25 cellular contexts compared by ENCODE assay signal in the genomic region with DNA sequence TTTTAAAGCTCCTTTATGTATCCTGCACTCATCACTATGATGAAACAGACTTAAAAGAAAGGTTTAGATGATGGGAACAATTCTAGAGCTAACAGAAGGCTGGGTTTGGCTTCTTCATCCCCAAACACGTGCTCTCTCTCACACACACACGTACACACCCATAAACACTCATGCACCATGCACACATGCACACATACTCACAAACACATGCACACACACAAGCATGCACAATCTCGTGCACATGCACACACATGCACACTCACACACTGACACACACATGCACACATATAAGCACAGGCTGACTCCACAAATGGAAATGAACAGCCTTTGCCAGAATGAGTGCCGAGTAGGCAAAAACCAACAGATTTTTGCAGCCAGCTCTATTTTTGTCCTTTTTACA.
DNase-seq lines count a peak whose midpoint lies in the region; ATAC-seq, FAIRE-seq and TF ChIP-seq lines count a peak whose summit lies in the region.
"Had no signal": no experiment of that assay in that cellular context is flagged by ENCODE, and none has a peak within 500 bp of the region (broad histone marks: within the 10 kb centered on the region; RNA-seq: fewer than 3 reads in every experiment).

No MANE protein-coding gene starts in this region.

- FAIRE-seq in GM12878 (lab: Jason Lieb, UNC), result no peak
- FAIRE-seq: A549, D721Med, GM12892, GM19239, H54 had no signal

- H3K27me3 Mint-ChIP-seq in WTC11 (ENCODE audit: low read depth), result peaks cover 7% of the 10 kb centered on the region
- H3K27me3 Mint-ChIP-seq: CD4-positive, CD25-positive, alpha-beta regulatory T cell had no signal

- TF ChIP-seq CTCF in GM12878 (IDR thresholded peaks at IDR 0.05 in 2 of 3, conservative IDR thresholded peaks at IDR 0.05 in 1 of 3; ENCODE audit: control insufficient read depth in 2 of 3, extremely low read depth in 1 of 3, insufficient read depth in 1 of 3, low read depth in 3 of 3, low read length in 3 of 3) (no peak), WTC11 (IDR thresholded peaks at IDR 0.05) (no peak), BE2C (IDR thresholded peaks at IDR 0.05; ENCODE audit: low read depth, low read length) (no peak)

- in situ Hi-C loops in GM12878 (cut with MboI), result no loop called here

- H3K27me3 ChIP-seq in GM12878 (replicated peaks in 1 of 2; ENCODE audit: control insufficient read depth in 2 of 2, insufficient read depth in 2 of 2, low read length in 1 of 2) (no peaks in the 10 kb centered on the region), BE2C (no peaks in the 10 kb centered on the region)
- H3K27me3 ChIP-seq: BLaER1 had no signal

- no peaks in the 10 kb centered on the region for H3K79me2 ChIP-seq in GM12878 (ENCODE audit: control insufficient read depth, insufficient read depth, low read length)

- POLR2A ChIA-PET in GM12878 (lab: Charles Lee) (no interaction called here), WTC11 (lab: Charles Lee) (no interaction called here)

- 3% methylated on average over 4 of the region's 4 CpGs for WGBS in GM12878 (ENCODE audit: insufficient coverage, insufficient replicate concordance, low lambda C conversion rate, missing lambda C conversion rate)

- H3K4me2 ChIP-seq in GM12878 (ENCODE audit: control insufficient read depth, insufficient read depth), result no peak overlapping the region
- H3K4me2 ChIP-seq: A549, BLaER1, GM23338 had no signal

- no peak overlapping the region for H3K27ac ChIP-seq in GM12878 (ENCODE audit: control insufficient read depth, insufficient read depth)
- H3K27ac ChIP-seq: A549, BLaER1, C4-2B had no signal

- H3K9me3 ChIP-seq in GM12878 (replicated peaks; ENCODE audit: control insufficient read depth, insufficient read depth, low read length), result no peaks in the 10 kb centered on the region
- H3K9me3 ChIP-seq in BE2C, result no peaks in the 10 kb centered on the region
- H3K9me3 ChIP-seq: A549, HAP-1 had no signal

- peaks cover 86% of the 10 kb centered on the region for H3K9me3 Mint-ChIP-seq in WTC11

- H3K4me3 Mint-ChIP-seq in WTC11, result no peak overlapping the region
- H3K4me3 Mint-ChIP-seq: CD4-positive, CD25-positive, alpha-beta regulatory T cell; CD8-positive, alpha-beta T cell; GM23338 had no signal

- no peak overlapping the region for H3K27ac Mint-ChIP-seq in WTC11
- H3K27ac Mint-ChIP-seq: CD4-positive, CD25-positive, alpha-beta regulatory T cell; CD8-positive, alpha-beta T cell; GM23338 had no signal

- H3K4me1 ChIP-seq in GM12878 (ENCODE audit: control insufficient read depth, insufficient read depth, low read length), result no peaks in the 10 kb centered on the region
- H3K4me1 ChIP-seq in BE2C, result no peaks in the 10 kb centered on the region
- H3K4me1 ChIP-seq: A549, BLaER1, HAP-1 had no signal

- SMC1A ChIA-PET in GM12878 (lab: Charles Lee; ENCODE audit: uncharacterized antibody, unreplicated experiment), result no interaction called here

- no peak for ATAC-seq in GM12878
- no peak for ATAC-seq in HG03095 (IDR thresholded peaks at IDR 0.05; ENCODE audit: unreplicated experiment)
- ATAC-seq in WTC11, result no peak
- ATAC-seq: A549; CD8-positive, alpha-beta T cell; GM23338 had no signal

- peaks cover 79% of the 10 kb centered on the region for H3K36me3 Mint-ChIP-seq in WTC11
- H3K36me3 Mint-ChIP-seq: CD4-positive, CD25-positive, alpha-beta regulatory T cell; CD8-positive, alpha-beta T cell had no signal

- CTCF ChIA-PET in GM12878 (lab: Yijun Ruan, JAX), result no interaction called here
- CTCF ChIA-PET in WTC11 (lab: Charles Lee), result no interaction called here

- BruUV-seq in GM12878 (replicated peaks; lab: Mats Ljungman, UMichigan), result no TSS peak

- no peaks in the 10 kb centered on the region for H3K36me3 ChIP-seq in GM12878 (ENCODE audit: control insufficient read depth in 2 of 2, insufficient read depth in 2 of 2, low read length in 1 of 2)
- no peaks in the 10 kb centered on the region for H3K36me3 ChIP-seq in BE2C
- H3K36me3 ChIP-seq: BLaER1, HAP-1 had no signal

- no peak for TF ChIP-seq EP300 in GM12878 (IDR thresholded peaks at IDR 0.05; ENCODE audit: borderline replicate concordance in 1 of 2, control insufficient read depth in 1 of 2, low read depth in 2 of 2, low read length in 2 of 2)

- no peaks in the 10 kb centered on the region for H3K4me1 Mint-ChIP-seq in WTC11
- H3K4me1 Mint-ChIP-seq: CD4-positive, CD25-positive, alpha-beta regulatory T cell; GM23338 had no signal

- no peaks in the 10 kb centered on the region for H4K20me1 ChIP-seq in GM12878 (ENCODE audit: control insufficient read depth, insufficient read depth)
- H4K20me1 ChIP-seq: BLaER1 had no signal

- no peak overlapping the region for H3K9ac ChIP-seq in GM12878 (ENCODE audit: control insufficient read depth, insufficient read depth, low read length)
- H3K9ac ChIP-seq: BLaER1 had no signal

- RAD21 ChIA-PET in GM12878 (lab: Charles Lee; ENCODE audit: unreplicated experiment), result no interaction called here

- H2AFZ ChIP-seq in GM12878 (ENCODE audit: control insufficient read depth, low read depth, low read length), result no peak overlapping the region
- H2AFZ ChIP-seq: GM23338 had no signal

- no peak for TF ChIP-seq POLR2A in GM12878 (IDR thresholded peaks at IDR 0.05; ENCODE audit: low read depth, low read length)

- DNase-seq in Ammon's horn (ENCODE audit: low spot score) (peak; percentile 18), GM12878 (ENCODE audit: low read depth, low spot score) (no peak), inferior parietal cortex (ENCODE audit: extremely low spot score) (peak; percentile 42), superior temporal gyrus (ENCODE audit: extremely low spot score) (peak; percentile 54), WTC11 (ENCODE audit: low spot score) (no peak), BE2C (no peak)
- DNase-seq: 8988T; ACHN; AML-193; CD4-positive, CD25-positive, alpha-beta regulatory T cell; CD8-positive, alpha-beta T cell; DMS 273 treated with DMSO at 0.1 percent for 48 hours; DMS79; EL; GDM1 had no signal

- no peak for TF ChIP-seq RAD21 in GM12878 (IDR thresholded peaks at IDR 0.05; ENCODE audit: insufficient read depth, low read depth, low read length)

- intact Hi-C loops in GM12878 (cut with micrococcal nuclease; ENCODE audit: unreplicated experiment), result no loop called here

- no peak overlapping the region for H3K4me3 ChIP-seq in GM12878
- H3K4me3 ChIP-seq in BE2C (ENCODE audit: low read depth, low read length), result no peak overlapping the region
- H3K4me3 ChIP-seq: A549, BLaER1, GM23338, HAP-1 had no signal

TF ChIP-seq in GM12878, 131 proteins besides CTCF, POLR2A, EP300 and RAD21 (continues in another document):
- no peak for TF ChIP-seq FOS (IDR thresholded peaks at IDR 0.05; ENCODE audit: borderline replicate concordance, extremely low read depth, insufficient read length)
- TF ChIP-seq RCOR1 (conservative IDR thresholded peaks at IDR 0.05; ENCODE audit: low read depth, low read length), result no peak
- TF ChIP-seq LARP7 (IDR thresholded peaks at IDR 0.05), result no peak
- no peak for TF ChIP-seq EZH2 (IDR thresholded peaks at IDR 0.05; ENCODE audit: borderline replicate concordance, control insufficient read depth, low read depth, low read length)

TF ChIP-seq in WTC11, 78 proteins besides CTCF, POLR2A, EP300 and RAD21:
- no peak for TF ChIP-seq ETV6 (CRISPR knock-in tag; IDR thresholded peaks at IDR 0.05)
TF ChIP-seq in WTC11: peak in this region for 0.

Comparison
In these comparisons a context has a peak if more than half of its experiments do, and no peak if none do; other contexts are left out.
1. DNase-seq: peak in Ammon's horn (single experiment), inferior parietal cortex (single experiment) and superior temporal gyrus (single experiment); none in GM12878 (single experiment), WTC11 (single experiment) and BE2C (single experiment).